ENCODE assay signal across 2 cellular contexts in the genomic region with DNA sequence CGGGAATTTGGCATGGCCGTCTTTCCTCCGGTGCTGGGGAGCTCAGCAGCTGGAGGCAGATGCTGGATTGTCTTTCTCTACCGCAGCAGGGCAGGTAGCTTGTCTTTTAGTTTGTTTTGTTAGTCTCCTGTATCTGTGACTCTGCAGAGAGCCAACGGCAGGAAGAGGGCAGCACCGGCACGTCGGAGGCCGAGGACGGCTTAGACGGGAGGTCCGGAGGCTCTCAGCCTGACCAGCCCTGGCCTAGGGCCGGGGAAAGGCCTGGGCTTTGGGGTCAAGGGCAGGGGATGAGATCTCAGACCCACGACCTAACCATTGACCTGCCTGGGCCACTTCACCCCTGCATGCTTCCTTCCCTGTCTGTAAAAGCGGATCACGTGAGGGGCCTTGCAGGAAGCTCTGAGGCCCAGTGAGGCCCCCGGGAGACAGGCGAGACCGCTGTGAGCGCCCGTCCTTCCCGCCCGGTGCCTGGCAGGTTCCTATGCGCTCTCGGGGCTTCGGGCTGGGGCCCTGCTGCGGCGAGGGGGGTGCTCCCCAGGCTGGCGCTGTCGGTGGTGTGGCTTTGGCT.
TF ChIP-seq lines count a peak whose summit lies in the region.

No MANE protein-coding gene starts in this region.

TF ChIP-seq in IMR-90, 13 proteins besides CTCF, POLR2A, EP300 and RAD21:
- TF ChIP-seq CEBPB (IDR thresholded peaks at IDR 0.05; ENCODE audit: low read depth, low read length) (no peak), FOS (IDR thresholded peaks at IDR 0.05; ENCODE audit: low read depth, low read length) (no peak), NFE2L2 (IDR thresholded peaks at IDR 0.05; ENCODE audit: low read depth, low read length) (no peak), CHD1 (IDR thresholded peaks at IDR 0.05; ENCODE audit: low read depth, low read length) (no peak), MAZ (IDR thresholded peaks at IDR 0.05; ENCODE audit: borderline replicate concordance, low read depth, low read length) (no peak), MXI1 (IDR thresholded peaks at IDR 0.05; ENCODE audit: borderline replicate concordance, low read depth, low read length) (no peak), RFX5 (IDR thresholded peaks at IDR 0.05; ENCODE audit: low read depth, low read length) (no peak), SMC3 (IDR thresholded peaks at IDR 0.05; ENCODE audit: low read depth, low read length) (no peak), RCOR1 (IDR thresholded peaks at IDR 0.05; ENCODE audit: insufficient replicate concordance, low read length) (no peak), BHLHE40 (IDR thresholded peaks at IDR 0.05; ENCODE audit: low read depth, low read length) (no peak), MAFK (IDR thresholded peaks at IDR 0.05; ENCODE audit: low read depth, low read length) (no peak)
- TF ChIP-seq, protein P1, sequence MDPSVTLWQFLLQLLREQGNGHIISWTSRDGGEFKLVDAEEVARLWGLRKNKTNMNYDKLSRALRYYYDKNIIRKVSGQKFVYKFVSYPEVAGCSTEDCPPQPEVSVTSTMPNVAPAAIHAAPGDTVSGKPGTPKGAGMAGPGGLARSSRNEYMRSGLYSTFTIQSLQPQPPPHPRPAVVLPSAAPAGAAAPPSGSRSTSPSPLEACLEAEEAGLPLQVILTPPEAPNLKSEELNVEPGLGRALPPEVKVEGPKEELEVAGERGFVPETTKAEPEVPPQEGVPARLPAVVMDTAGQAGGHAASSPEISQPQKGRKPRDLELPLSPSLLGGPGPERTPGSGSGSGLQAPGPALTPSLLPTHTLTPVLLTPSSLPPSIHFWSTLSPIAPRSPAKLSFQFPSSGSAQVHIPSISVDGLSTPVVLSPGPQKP (IDR thresholded peaks at IDR 0.05; ENCODE audit: borderline replicate concordance, low read depth, low read length) = no peak
- TF ChIP-seq, protein P2, sequence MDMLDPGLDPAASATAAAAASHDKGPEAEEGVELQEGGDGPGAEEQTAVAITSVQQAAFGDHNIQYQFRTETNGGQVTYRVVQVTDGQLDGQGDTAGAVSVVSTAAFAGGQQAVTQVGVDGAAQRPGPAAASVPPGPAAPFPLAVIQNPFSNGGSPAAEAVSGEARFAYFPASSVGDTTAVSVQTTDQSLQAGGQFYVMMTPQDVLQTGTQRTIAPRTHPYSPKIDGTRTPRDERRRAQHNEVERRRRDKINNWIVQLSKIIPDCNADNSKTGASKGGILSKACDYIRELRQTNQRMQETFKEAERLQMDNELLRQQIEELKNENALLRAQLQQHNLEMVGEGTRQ (IDR thresholded peaks at IDR 0.05; ENCODE audit: low read depth, low read length) = no peak

TF ChIP-seq in H1, 55 proteins besides CTCF, POLR2A, EP300 and RAD21:
- TF ChIP-seq SP4 (IDR thresholded peaks at IDR 0.05; ENCODE audit: low read length) (no peak), SRF (IDR thresholded peaks at IDR 0.05; ENCODE audit: low read depth, low read length) (no peak), CBX8 (IDR thresholded peaks at IDR 0.05; ENCODE audit: borderline replicate concordance, low read depth, low read length) (no peak), BCL11A (IDR thresholded peaks at IDR 0.05; ENCODE audit: low read depth in 2 of 2, low read length in 2 of 2) (no peak), YY1 (IDR thresholded peaks at IDR 0.05; ENCODE audit: low read depth, low read length) (no peak)
